In genomic region chr1:179241716-179242115, GRCh38 we compare ENCODE assay signal across 1 cellular context.
A peak's percentile ranks its signal among the peaks of the same experiment; 100 is the strongest.
TF ChIP-seq lines count a peak whose summit lies in the region.

No MANE protein-coding gene starts in this region.

TF ChIP-seq in GM12878, 131 proteins besides CTCF, POLR2A, EP300 and RAD21 (continued from another document):
- TF ChIP-seq, protein P1, sequence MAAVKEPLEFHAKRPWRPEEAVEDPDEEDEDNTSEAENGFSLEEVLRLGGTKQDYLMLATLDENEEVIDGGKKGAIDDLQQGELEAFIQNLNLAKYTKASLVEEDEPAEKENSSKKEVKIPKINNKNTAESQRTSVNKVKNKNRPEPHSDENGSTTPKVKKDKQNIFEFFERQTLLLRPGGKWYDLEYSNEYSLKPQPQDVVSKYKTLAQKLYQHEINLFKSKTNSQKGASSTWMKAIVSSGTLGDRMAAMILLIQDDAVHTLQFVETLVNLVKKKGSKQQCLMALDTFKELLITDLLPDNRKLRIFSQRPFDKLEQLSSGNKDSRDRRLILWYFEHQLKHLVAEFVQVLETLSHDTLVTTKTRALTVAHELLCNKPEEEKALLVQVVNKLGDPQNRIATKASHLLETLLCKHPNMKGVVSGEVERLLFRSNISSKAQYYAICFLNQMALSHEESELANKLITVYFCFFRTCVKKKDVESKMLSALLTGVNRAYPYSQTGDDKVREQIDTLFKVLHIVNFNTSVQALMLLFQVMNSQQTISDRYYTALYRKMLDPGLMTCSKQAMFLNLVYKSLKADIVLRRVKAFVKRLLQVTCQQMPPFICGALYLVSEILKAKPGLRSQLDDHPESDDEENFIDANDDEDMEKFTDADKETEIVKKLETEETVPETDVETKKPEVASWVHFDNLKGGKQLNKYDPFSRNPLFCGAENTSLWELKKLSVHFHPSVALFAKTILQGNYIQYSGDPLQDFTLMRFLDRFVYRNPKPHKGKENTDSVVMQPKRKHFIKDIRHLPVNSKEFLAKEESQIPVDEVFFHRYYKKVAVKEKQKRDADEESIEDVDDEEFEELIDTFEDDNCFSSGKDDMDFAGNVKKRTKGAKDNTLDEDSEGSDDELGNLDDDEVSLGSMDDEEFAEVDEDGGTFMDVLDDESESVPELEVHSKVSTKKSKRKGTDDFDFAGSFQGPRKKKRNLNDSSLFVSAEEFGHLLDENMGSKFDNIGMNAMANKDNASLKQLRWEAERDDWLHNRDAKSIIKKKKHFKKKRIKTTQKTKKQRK (IDR thresholded peaks at IDR 0.05; ENCODE audit: low read depth, low read length), result no peak
- TF ChIP-seq MYB (IDR thresholded peaks at IDR 0.05; ENCODE audit: borderline replicate concordance, low read depth, low read length) (no peak), ZNF217 (IDR thresholded peaks at IDR 0.05) (no peak), IRF5 (IDR thresholded peaks at IDR 0.05; ENCODE audit: borderline replicate concordance) (no peak), SUPT20H (IDR thresholded peaks at IDR 0.05; ENCODE audit: borderline replicate concordance, control insufficient read depth, low read depth, low read length) (no peak), SIX5 (IDR thresholded peaks at IDR 0.05; ENCODE audit: low read depth, low read length, severe bottlenecking) (no peak), STAT3 (IDR thresholded peaks at IDR 0.05; ENCODE audit: low read depth, low read length) (no peak), DPF2 (IDR thresholded peaks at IDR 0.05) (no peak; the same call in 1 of the 2 replicates), WRNIP1 (IDR thresholded peaks at IDR 0.05; ENCODE audit: borderline replicate concordance, low read depth, low read length) (no peak), ZSCAN29 (IDR thresholded peaks at IDR 0.05) (no peak), RELB (IDR thresholded peaks at IDR 0.05; ENCODE audit: low read depth) (peak; percentile 74; the same call in 1 of the 2 replicates), SREBF2 (IDR thresholded peaks at IDR 0.05; ENCODE audit: low read length) (no peak), ATF3 (IDR thresholded peaks at IDR 0.05; ENCODE audit: borderline replicate concordance, extremely low read depth, low read depth, low read length) (no peak), EED (IDR thresholded peaks at IDR 0.05; ENCODE audit: low read depth) (no peak), PML (IDR thresholded peaks at IDR 0.05; ENCODE audit: low read length) (no peak), ZNF274 (IDR thresholded peaks at IDR 0.05; ENCODE audit: insufficient read depth, insufficient read length) (no peak), POU2F2 (IDR thresholded peaks at IDR 0.05; ENCODE audit: borderline replicate concordance, low read depth, low read length) (no peak), USF1 (IDR thresholded peaks at IDR 0.05; ENCODE audit: borderline replicate concordance, extremely low read length, insufficient read depth, low read depth, low read length) (no peak), E4F1 (IDR thresholded peaks at IDR 0.05; ENCODE audit: borderline replicate concordance, partially characterized antibody) (no peak), ZNF592 (IDR thresholded peaks at IDR 0.05) (no peak), TARDBP (IDR thresholded peaks at IDR 0.05; ENCODE audit: borderline replicate concordance) (no peak), ZNF384 (IDR thresholded peaks at IDR 0.05; ENCODE audit: borderline replicate concordance, low read depth, low read length) (no peak), IKZF1 (conservative IDR thresholded peaks at IDR 0.05) (peak; percentile 29; the same call in 1 of the 2 replicates), BHLHE40 (IDR thresholded peaks at IDR 0.05; ENCODE audit: borderline replicate concordance in 1 of 2, low read depth in 2 of 2, low read length in 1 of 2) (peak in 1 of 2 experiments; percentile 5; a peak in 1 of 4 replicates), BCL11A (IDR thresholded peaks at IDR 0.05; ENCODE audit: low read depth, low read length) (no peak), TCF12 (IDR thresholded peaks at IDR 0.05; ENCODE audit: low read depth, low read length) (0 out of 2 replicates have a peak, but pooled peaks have one; percentile 11), ESRRA (IDR thresholded peaks at IDR 0.05; ENCODE audit: low read length) (no peak), RCOR1 (conservative IDR thresholded peaks at IDR 0.05; ENCODE audit: low read depth, low read length) (no peak), BRCA1 (IDR thresholded peaks at IDR 0.05; ENCODE audit: low read depth, low read length) (no peak), GATAD2B (conservative IDR thresholded peaks at IDR 0.05; ENCODE audit: low read depth) (no peak), MTA2 (IDR thresholded peaks at IDR 0.05; ENCODE audit: low read depth) (peak; percentile 42; the same call in 1 of the 2 replicates), IKZF2 (IDR thresholded peaks at IDR 0.05) (peak in 1 of 2 experiments; percentile 46; a peak in 2 of 4 replicates), NR2C1 (IDR thresholded peaks at IDR 0.05) (no peak), RBBP5 (conservative IDR thresholded peaks at IDR 0.05) (no peak), ATF7 (IDR thresholded peaks at IDR 0.05; ENCODE audit: low read depth) (no peak), SMC3 (IDR thresholded peaks at IDR 0.05; ENCODE audit: borderline replicate concordance, low read length) (no peak)
- TF ChIP-seq, protein P2, sequence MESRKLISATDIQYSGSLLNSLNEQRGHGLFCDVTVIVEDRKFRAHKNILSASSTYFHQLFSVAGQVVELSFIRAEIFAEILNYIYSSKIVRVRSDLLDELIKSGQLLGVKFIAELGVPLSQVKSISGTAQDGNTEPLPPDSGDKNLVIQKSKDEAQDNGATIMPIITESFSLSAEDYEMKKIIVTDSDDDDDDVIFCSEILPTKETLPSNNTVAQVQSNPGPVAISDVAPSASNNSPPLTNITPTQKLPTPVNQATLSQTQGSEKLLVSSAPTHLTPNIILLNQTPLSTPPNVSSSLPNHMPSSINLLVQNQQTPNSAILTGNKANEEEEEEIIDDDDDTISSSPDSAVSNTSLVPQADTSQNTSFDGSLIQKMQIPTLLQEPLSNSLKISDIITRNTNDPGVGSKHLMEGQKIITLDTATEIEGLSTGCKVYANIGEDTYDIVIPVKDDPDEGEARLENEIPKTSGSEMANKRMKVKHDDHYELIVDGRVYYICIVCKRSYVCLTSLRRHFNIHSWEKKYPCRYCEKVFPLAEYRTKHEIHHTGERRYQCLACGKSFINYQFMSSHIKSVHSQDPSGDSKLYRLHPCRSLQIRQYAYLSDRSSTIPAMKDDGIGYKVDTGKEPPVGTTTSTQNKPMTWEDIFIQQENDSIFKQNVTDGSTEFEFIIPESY (IDR thresholded peaks at IDR 0.05), result no peak
- TF ChIP-seq, protein P3, sequence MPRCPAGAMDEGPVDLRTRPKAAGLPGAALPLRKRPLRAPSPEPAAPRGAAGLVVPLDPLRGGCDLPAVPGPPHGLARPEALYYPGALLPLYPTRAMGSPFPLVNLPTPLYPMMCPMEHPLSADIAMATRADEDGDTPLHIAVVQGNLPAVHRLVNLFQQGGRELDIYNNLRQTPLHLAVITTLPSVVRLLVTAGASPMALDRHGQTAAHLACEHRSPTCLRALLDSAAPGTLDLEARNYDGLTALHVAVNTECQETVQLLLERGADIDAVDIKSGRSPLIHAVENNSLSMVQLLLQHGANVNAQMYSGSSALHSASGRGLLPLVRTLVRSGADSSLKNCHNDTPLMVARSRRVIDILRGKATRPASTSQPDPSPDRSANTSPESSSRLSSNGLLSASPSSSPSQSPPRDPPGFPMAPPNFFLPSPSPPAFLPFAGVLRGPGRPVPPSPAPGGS (IDR thresholded peaks at IDR 0.05; ENCODE audit: borderline replicate concordance, insufficient read depth, low read depth, low read length, poor library complexity, severe bottlenecking), result no peak
